ENCODE assay signal across 8 cellular contexts in the genomic region with DNA sequence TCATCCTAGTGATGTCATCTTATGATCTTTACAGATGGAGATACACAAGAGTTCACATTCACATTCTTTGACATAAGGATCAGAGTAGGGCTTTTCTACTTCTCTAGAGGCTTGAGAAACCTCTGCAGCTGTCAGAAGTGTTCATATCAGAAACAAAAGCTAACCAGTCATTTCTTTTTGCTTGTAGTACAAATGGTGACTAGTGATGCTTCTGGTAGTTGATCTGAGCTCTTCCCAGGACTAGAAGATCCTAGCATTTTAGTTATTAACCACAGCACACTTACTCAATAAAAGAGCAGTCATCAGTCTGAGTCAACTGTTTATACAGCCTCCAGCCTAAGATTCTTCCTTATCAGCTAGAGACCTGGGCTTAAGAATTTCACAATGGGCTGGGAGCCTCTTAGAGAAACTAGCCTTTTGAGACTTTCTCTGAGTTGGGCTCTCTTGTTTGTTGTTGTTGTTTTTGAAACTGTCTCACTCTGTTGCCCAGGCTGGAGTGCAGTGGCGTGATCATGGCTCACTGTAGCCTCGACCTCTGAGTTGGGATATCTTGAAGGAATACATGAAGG.
DNase-seq lines count a peak whose midpoint lies in the region; ATAC-seq and TF ChIP-seq lines count a peak whose summit lies in the region.

No MANE protein-coding gene starts in this region.

- H3K27me3 Mint-ChIP-seq in activated naive CD8-positive, alpha-beta T cell treated with anti-CD3 and anti-CD28 coated beads, Interleukin-2, amount 50 U/mL, for 24 hours, result no peaks in the 10 kb centered on the region
- H3K27me3 Mint-ChIP-seq in T-helper 2 cell treated with Interferon-gamma antibody and Interleukin-4, amounts not matched to agents 5 μg/mL and 100 μg/mL, for 36 hours (ENCODE audit: low read depth), result no peaks in the 10 kb centered on the region

- peaks cover 29% of the 10 kb centered on the region for H3K4me1 Mint-ChIP-seq in activated naive CD8-positive, alpha-beta T cell treated with anti-CD3 and anti-CD28 coated beads, Interleukin-2, amount 50 U/mL, for 24 hours
- H3K4me1 Mint-ChIP-seq in T-helper 2 cell treated with Interferon-gamma antibody and Interleukin-4, amounts not matched to agents 5 μg/mL and 100 μg/mL, for 36 hours (ENCODE audit: low read depth), result peaks cover 17% of the 10 kb centered on the region

- H3K4me3 Mint-ChIP-seq in activated naive CD8-positive, alpha-beta T cell treated with anti-CD3 and anti-CD28 coated beads, Interleukin-2, amount 50 U/mL, for 24 hours, result no peak overlapping the region
- H3K4me3 Mint-ChIP-seq in T-helper 2 cell treated with Interferon-gamma antibody and Interleukin-4, amounts not matched to agents 5 μg/mL and 100 μg/mL, for 36 hours, result no peak overlapping the region

- intact Hi-C loops in mucosa of descending colon (cut with DNase I, micrococcal nuclease), result no loop called here

- ATAC-seq in HG03280 (IDR thresholded peaks at IDR 0.05; ENCODE audit: unreplicated experiment) (peak; percentile 76), mucosa of descending colon (peak; percentile 87)
- peak; percentile 63 for ATAC-seq in activated naive CD8-positive, alpha-beta T cell treated with anti-CD3 and anti-CD28 coated beads, Interleukin-2, amount 50 U/mL, for 24 hours

- H3K4me1 ChIP-seq in mucosa of descending colon (ENCODE audit: low read depth), result no peaks in the 10 kb centered on the region

- DNase-seq in COLO829 (ENCODE audit: low spot score) (peak; percentile 42), mucosa of descending colon (no peak), NCI-H1092 treated with DMSO at 0.1 percent for 48 hours (lab: John Stamatoyannopoulos, UW) (no peak), NCI-H146 (lab: John Stamatoyannopoulos, UW) (no peak), DMS114 treated with DMSO at 0.1 percent for 48 hours (lab: John Stamatoyannopoulos, UW; ENCODE audit: unreplicated experiment) (no peak)
- DNase-seq in activated naive CD8-positive, alpha-beta T cell treated with anti-CD3 and anti-CD28 coated beads, Interleukin-2, amount 50 U/mL, for 24 hours, result no peak
- no peak for DNase-seq in T-helper 2 cell treated with Interferon-gamma antibody and Interleukin-4, amounts not matched to agents 5 μg/mL and 100 μg/mL, for 36 hours (ENCODE audit: low spot score)

- no peaks in the 10 kb centered on the region for H3K9me3 Mint-ChIP-seq in activated naive CD8-positive, alpha-beta T cell treated with anti-CD3 and anti-CD28 coated beads, Interleukin-2, amount 50 U/mL, for 24 hours
- no peaks in the 10 kb centered on the region for H3K9me3 Mint-ChIP-seq in T-helper 2 cell treated with Interferon-gamma antibody and Interleukin-4, amounts not matched to agents 5 μg/mL and 100 μg/mL, for 36 hours

- no peak for TF ChIP-seq CTCF in mucosa of descending colon (IDR thresholded peaks at IDR 0.05)

- no peaks in the 10 kb centered on the region for H3K9me3 ChIP-seq in mucosa of descending colon

- no peak overlapping the region for H3K4me3 ChIP-seq in mucosa of descending colon

- no peaks in the 10 kb centered on the region for H3K36me3 ChIP-seq in mucosa of descending colon (ENCODE audit: low read depth)

- peaks cover 2% of the 10 kb centered on the region for H3K36me3 Mint-ChIP-seq in activated naive CD8-positive, alpha-beta T cell treated with anti-CD3 and anti-CD28 coated beads, Interleukin-2, amount 50 U/mL, for 24 hours (ENCODE audit: low read depth)
- H3K36me3 Mint-ChIP-seq in T-helper 2 cell treated with Interferon-gamma antibody and Interleukin-4, amounts not matched to agents 5 μg/mL and 100 μg/mL, for 36 hours (ENCODE audit: low read depth), result peaks cover 4% of the 10 kb centered on the region

- H3K27ac Mint-ChIP-seq in activated naive CD8-positive, alpha-beta T cell treated with anti-CD3 and anti-CD28 coated beads, Interleukin-2, amount 50 U/mL, for 24 hours, result no peak overlapping the region
- H3K27ac Mint-ChIP-seq in T-helper 2 cell treated with Interferon-gamma antibody and Interleukin-4, amounts not matched to agents 5 μg/mL and 100 μg/mL, for 36 hours, result no peak overlapping the region
